ENCODE assay signal across 1 cellular context in genomic region chr11:27347949-27348879, GRCh38.
TF ChIP-seq lines count a peak whose summit lies in the region.

No MANE protein-coding gene starts in this region.

TF ChIP-seq in IMR-90, 13 proteins besides CTCF, POLR2A, EP300 and RAD21 (continued from another document):
- TF ChIP-seq, protein P1, sequence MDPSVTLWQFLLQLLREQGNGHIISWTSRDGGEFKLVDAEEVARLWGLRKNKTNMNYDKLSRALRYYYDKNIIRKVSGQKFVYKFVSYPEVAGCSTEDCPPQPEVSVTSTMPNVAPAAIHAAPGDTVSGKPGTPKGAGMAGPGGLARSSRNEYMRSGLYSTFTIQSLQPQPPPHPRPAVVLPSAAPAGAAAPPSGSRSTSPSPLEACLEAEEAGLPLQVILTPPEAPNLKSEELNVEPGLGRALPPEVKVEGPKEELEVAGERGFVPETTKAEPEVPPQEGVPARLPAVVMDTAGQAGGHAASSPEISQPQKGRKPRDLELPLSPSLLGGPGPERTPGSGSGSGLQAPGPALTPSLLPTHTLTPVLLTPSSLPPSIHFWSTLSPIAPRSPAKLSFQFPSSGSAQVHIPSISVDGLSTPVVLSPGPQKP (IDR thresholded peaks at IDR 0.05; ENCODE audit: borderline replicate concordance, low read depth, low read length), result no peak
- TF ChIP-seq BHLHE40 (IDR thresholded peaks at IDR 0.05; ENCODE audit: low read depth, low read length), result no peak
